Comparison of ENCODE assay signal across 14 cellular contexts in genomic region chr14:31893156-31893813, GRCh38.
A peak's percentile ranks its signal among the peaks of the same experiment; 100 is the strongest.
DNase-seq lines count a peak whose midpoint lies in the region; ATAC-seq and TF ChIP-seq lines count a peak whose summit lies in the region.
"Had no signal": no experiment of that assay in that cellular context is flagged by ENCODE, and none has a peak within 500 bp of the region (broad histone marks: within the 10 kb centered on the region; RNA-seq: fewer than 3 reads in every experiment).

No MANE protein-coding gene starts in this region.

- H3K4me1 Mint-ChIP-seq in endodermal cell, result peaks cover 38% of the 10 kb centered on the region
- H3K4me1 Mint-ChIP-seq: activated naive CD4-positive, alpha-beta T cell treated with anti-CD3 and anti-CD28 coated beads, Interleukin-2, amount 10 ng/mL, durations not matched to agents 7 days and 5 days had no signal

- TF ChIP-seq CTCF in endodermal cell (conservative IDR thresholded peaks at IDR 0.05) (no peak), right lobe of liver (IDR thresholded peaks at IDR 0.05) (no peak)

- H3K9ac ChIP-seq in endodermal cell (ENCODE audit: extremely low read depth, low read length, poor library complexity, severe bottlenecking), result no peak overlapping the region

- H3K27ac Mint-ChIP-seq in endodermal cell, result peak overlapping the region; percentile 10
- H3K27ac Mint-ChIP-seq: activated B cell treated with CpG ODN at 0.5 μM for 24 hours; activated naive CD4-positive, alpha-beta T cell treated with anti-CD3 and anti-CD28 coated beads, Interleukin-2, amount 10 ng/mL, durations not matched to agents 7 days and 5 days had no signal

- ATAC-seq in right lobe of liver, result peak; percentile 41 to 78 (median 55)
- ATAC-seq: lower lobe of right lung had no signal

- peak; percentile 14 for DNase-seq in Ammon's horn (ENCODE audit: low spot score)
- peak; percentile 38 for DNase-seq in LoVo (ENCODE audit: low spot score)
- peak; percentile 57 for DNase-seq in endodermal cell
- DNase-seq in right lobe of liver, result no peak
- DNase-seq in posterior vena cava (ENCODE audit: low spot score), result no peak
- no peak for DNase-seq in NCI-H446 treated with DMSO at 0.1 percent for 48 hours (lab: John Stamatoyannopoulos, UW)
- no peak for DNase-seq in DMS79 treated with DMSO at 0.1 percent for 48 hours (lab: John Stamatoyannopoulos, UW)
- DNase-seq in NCI-H2196 treated with DMSO at 0.1 percent for 48 hours (lab: John Stamatoyannopoulos, UW; ENCODE audit: unreplicated experiment), result no peak
- DNase-seq: activated B cell treated with CpG ODN at 0.5 μM for 24 hours; activated naive CD4-positive, alpha-beta T cell treated with anti-CD3 and anti-CD28 coated beads, Interleukin-2, amount 10 ng/mL, durations not matched to agents 7 days and 5 days; lower lobe of right lung; NCI-H2107; stimulated activated CD4-positive, alpha-beta T cell treated with anti-CD3 and anti-CD28 coated beads, Interleukin-12 subunit alpha, Interleukin-12 subunit beta, amount 100 ng/mL, for 4 hours had no signal

- H3K4me1 ChIP-seq in endodermal cell (ENCODE audit: control insufficient read depth, insufficient read depth, low read length) (peaks cover 13% of the 10 kb centered on the region), right lobe of liver (no peaks in the 10 kb centered on the region)

- no peaks in the 10 kb centered on the region for H3K9me3 ChIP-seq in endodermal cell (ENCODE audit: control insufficient read depth, low read length)
- no peaks in the 10 kb centered on the region for H3K9me3 ChIP-seq in right lobe of liver
- H3K9me3 ChIP-seq: lower lobe of right lung, thoracic aorta had no signal

- no peaks in the 10 kb centered on the region for H3K9me3 Mint-ChIP-seq in endodermal cell
- H3K9me3 Mint-ChIP-seq: activated B cell treated with CpG ODN at 0.5 μM for 24 hours; activated naive CD4-positive, alpha-beta T cell treated with anti-CD3 and anti-CD28 coated beads, Interleukin-2, amount 10 ng/mL, durations not matched to agents 7 days and 5 days had no signal

- no peak for TF ChIP-seq POLR2A in right lobe of liver (IDR thresholded peaks at IDR 0.05)

- no peaks in the 10 kb centered on the region for H3K27me3 Mint-ChIP-seq in endodermal cell (ENCODE audit: insufficient read depth)
- H3K27me3 Mint-ChIP-seq: activated B cell treated with CpG ODN at 0.5 μM for 24 hours had no signal

- H3K4me3 Mint-ChIP-seq in endodermal cell, result no peak overlapping the region
- H3K4me3 Mint-ChIP-seq: activated B cell treated with CpG ODN at 0.5 μM for 24 hours; activated naive CD4-positive, alpha-beta T cell treated with anti-CD3 and anti-CD28 coated beads, Interleukin-2, amount 10 ng/mL, durations not matched to agents 7 days and 5 days had no signal

- 35 to 75% methylated on average over 3 to 6 of the region's 6 CpGs for WGBS in endodermal cell (ENCODE audit: insufficient coverage in 1 of 2, insufficient read length in 1 of 2), 2 experiments
- 77% methylated on average over 3 of the region's 6 CpGs for WGBS in right lobe of liver (ENCODE audit: insufficient coverage, low coverage, low lambda C conversion rate, missing lambda C conversion rate)

- peak overlapping the region; percentile 80 for H3K27ac ChIP-seq in endodermal cell (ENCODE audit: low read depth, low read length)
- H3K27ac ChIP-seq in right lobe of liver, result peak overlapping the region in 1 of 3 donors; percentile 13
- H3K27ac ChIP-seq: lower lobe of right lung, thoracic aorta had no signal

- H3K27me3 ChIP-seq in endodermal cell (ENCODE audit: control insufficient read depth, insufficient read depth, low read length, poor library complexity, severe bottlenecking) (no peaks in the 10 kb centered on the region), right lobe of liver (no peaks in the 10 kb centered on the region)

- H3K4me3 ChIP-seq in endodermal cell (ENCODE audit: low read length) (no peak overlapping the region), right lobe of liver (no peak overlapping the region)
- H3K4me3 ChIP-seq: lower lobe of right lung, thoracic aorta had no signal

- intact Hi-C loops in right lobe of liver (cut with DNase I), result no loop called here
- intact Hi-C loops in posterior vena cava (cut with DNase I), result no loop called here

- H3K36me3 Mint-ChIP-seq in endodermal cell (ENCODE audit: low read depth), result no peaks in the 10 kb centered on the region
- H3K36me3 Mint-ChIP-seq: activated naive CD4-positive, alpha-beta T cell treated with anti-CD3 and anti-CD28 coated beads, Interleukin-2, amount 10 ng/mL, durations not matched to agents 7 days and 5 days had no signal

- H3K36me3 ChIP-seq in endodermal cell (ENCODE audit: control insufficient read depth, insufficient read depth, low read length) (no peaks in the 10 kb centered on the region), right lobe of liver (no peaks in the 10 kb centered on the region)
- H3K36me3 ChIP-seq: lower lobe of right lung, thoracic aorta had no signal

Comparison
In these comparisons a context has a peak if more than half of its experiments do, and no peak if none do; other contexts are left out.
1. DNase-seq: peak in Ammon's horn (single experiment), LoVo (single experiment) and endodermal cell (single experiment); none in right lobe of liver (0 of 3), posterior vena cava (single experiment), NCI-H446 treated with DMSO at 0.1 percent for 48 hours (single experiment), DMS79 treated with DMSO at 0.1 percent for 48 hours (single experiment) and NCI-H2196 treated with DMSO at 0.1 percent for 48 hours (single experiment).